8 cellular contexts compared by ENCODE assay signal in the genomic region with DNA sequence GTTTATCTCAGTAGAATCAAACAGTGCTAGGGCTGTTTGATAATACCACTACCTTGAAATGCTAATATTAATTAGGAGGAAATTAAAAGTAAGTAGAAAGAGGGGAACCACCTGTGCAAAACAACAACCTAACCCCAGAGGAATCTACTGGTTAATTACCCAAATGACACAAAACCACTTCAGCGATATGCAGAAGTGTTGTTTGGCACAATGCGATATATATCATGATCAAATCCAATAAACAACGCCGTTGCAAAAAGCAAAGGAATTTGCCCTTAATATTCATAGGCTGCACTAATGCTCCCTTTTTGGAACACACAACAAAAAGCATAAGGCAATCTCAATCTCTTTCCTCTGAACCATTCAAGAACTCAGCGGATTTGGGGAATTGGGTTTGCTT. TPM values are rescaled to one million over a fixed set of nuclear protein-coding genes. Genes with fewer than 3 reads are reported as not detected.
DNase-seq lines count a peak whose midpoint lies in the region; ATAC-seq and TF ChIP-seq lines count a peak whose summit lies in the region.

No MANE protein-coding gene starts in this region.

- no peak for ATAC-seq in naive thymus-derived CD4-positive, alpha-beta T cell
- no peak for ATAC-seq in GM19351 (IDR thresholded peaks at IDR 0.05; ENCODE audit: unreplicated experiment)

- CTCF ChIA-PET in naive thymus-derived CD4-positive, alpha-beta T cell (lab: Charles Lee): no interaction called here

- H3K36me3 Mint-ChIP-seq in naive thymus-derived CD4-positive, alpha-beta T cell: peaks cover 0 to 9% (median 0%) of the 10 kb centered on the region in 5 donors

- peak overlapping the region; percentile 71 for H3K27ac ChIP-seq in caudate nucleus (ENCODE audit: low read depth, low read length)
- no peak overlapping the region for H3K27ac ChIP-seq in naive thymus-derived CD4-positive, alpha-beta T cell (ENCODE audit: low read depth, low read length)

- H3K27me3 ChIP-seq in naive thymus-derived CD4-positive, alpha-beta T cell (ENCODE audit: control insufficient read depth in 2 of 2, insufficient read depth in 2 of 2, low read length in 2 of 2): no peaks in the 10 kb centered on the region

- H3K36me3 ChIP-seq in naive thymus-derived CD4-positive, alpha-beta T cell (ENCODE audit: control insufficient read depth in 2 of 3, insufficient read depth in 3 of 3, low read length in 3 of 3): peaks cover 0 to 5% (median 0%) of the 10 kb centered on the region in 3 experiments

- H3K4me1 ChIP-seq in naive thymus-derived CD4-positive, alpha-beta T cell (ENCODE audit: control insufficient read depth in 2 of 2, insufficient read depth in 2 of 2, low read length in 2 of 2): peaks cover 16 to 24% of the 10 kb centered on the region in 2 donors

- H3K4me3 Mint-ChIP-seq in naive thymus-derived CD4-positive, alpha-beta T cell: peak overlapping the region; percentile 66 to 93 (median 91)

- H3K4me1 Mint-ChIP-seq in naive thymus-derived CD4-positive, alpha-beta T cell: peaks cover 40 to 69% (median 54%) of the 10 kb centered on the region in 7 donors

- H3K9me3 Mint-ChIP-seq in naive thymus-derived CD4-positive, alpha-beta T cell: peaks cover 0 to 1% (median 0%) of the 10 kb centered on the region in 11 donors

- H3K27ac Mint-ChIP-seq in naive thymus-derived CD4-positive, alpha-beta T cell: peak overlapping the region in 6 of 9 donors; percentile 25 to 90 (median 70)

- DNase-seq in AG10803 (ENCODE audit: low read depth) (no peak), HT-29 (ENCODE audit: low spot score) (peak; percentile 6), caudate nucleus (lab: John Stamatoyannopoulos, UW) (no peak), AG08396 (ENCODE audit: low spot score) (no peak), GM20000 (ENCODE audit: low spot score) (no peak)
- DNase-seq in naive thymus-derived CD4-positive, alpha-beta T cell: no peak
- no peak for DNase-seq in effector CD4-positive, alpha-beta T cell

- peak overlapping the region; percentile 75 for H3K4me3 ChIP-seq in AG10803 (ENCODE audit: low read length)
- H3K4me3 ChIP-seq in naive thymus-derived CD4-positive, alpha-beta T cell (ENCODE audit: low read length): peak overlapping the region; percentile 50

- H3K9me3 ChIP-seq in naive thymus-derived CD4-positive, alpha-beta T cell (ENCODE audit: control insufficient read depth in 2 of 3, low read length in 3 of 3): no peaks in the 10 kb centered on the region

- intact Hi-C loops in naive thymus-derived CD4-positive, alpha-beta T cell (cut with micrococcal nuclease): loop anchor here (5.0 to 10.0 kb wide), 6 partner anchors 133 to 943 kb away; a partner anchor contains a TSS

- TF ChIP-seq CTCF in AG10803 (conservative IDR thresholded peaks at IDR 0.05; ENCODE audit: low read length): no peak
- no peak for TF ChIP-seq CTCF in GM20000 (IDR thresholded peaks at IDR 0.05; ENCODE audit: extremely low read depth, missing control alignments)

- POLR2A ChIA-PET in naive thymus-derived CD4-positive, alpha-beta T cell (lab: Charles Lee): interaction anchor here (1.0 to 2.9 kb wide), 3 partner anchors 8 to 210 kb away, joined by 3 to 10 read pairs (median 3); no protein-coding TSS in a partner anchor

- peaks cover 0 to 15% (median 0%) of the 10 kb centered on the region in 5 donors for H3K27me3 Mint-ChIP-seq in naive thymus-derived CD4-positive, alpha-beta T cell

RNA-seq across cellular contexts. Expression of a gene that starts 1.6 kb away (rescaled TPM):
- 29.2 and 34.1 TPM in 2 replicates for total RNA-seq in HT-29 (2014; rRNA removed; shearing (Covaris generic))
- total RNA-seq in naive thymus-derived CD4-positive, alpha-beta T cell: 10 to 100 TPM; 30.0 to 47.5 (median 35.1) TPM
- polyA plus RNA-seq in naive thymus-derived CD4-positive, alpha-beta T cell: 10 to 100 TPM; 15.4 to 26.8 TPM

RNA-seq across cellular contexts. Expression of a gene that starts 29.2 kb away (rescaled TPM):
- total RNA-seq in HT-29 (2014; rRNA removed; shearing (Covaris generic)): 0.28 and 1.6 TPM in 2 replicates
- total RNA-seq in naive thymus-derived CD4-positive, alpha-beta T cell: 1 to 10 TPM; 1.4 to 4.2 (median 2.2) TPM
- polyA plus RNA-seq in naive thymus-derived CD4-positive, alpha-beta T cell: 1 to 10 TPM; 3.8 to 4.1 TPM
